Comparison of ENCODE assay signal across 8 cellular contexts in the genomic region with DNA sequence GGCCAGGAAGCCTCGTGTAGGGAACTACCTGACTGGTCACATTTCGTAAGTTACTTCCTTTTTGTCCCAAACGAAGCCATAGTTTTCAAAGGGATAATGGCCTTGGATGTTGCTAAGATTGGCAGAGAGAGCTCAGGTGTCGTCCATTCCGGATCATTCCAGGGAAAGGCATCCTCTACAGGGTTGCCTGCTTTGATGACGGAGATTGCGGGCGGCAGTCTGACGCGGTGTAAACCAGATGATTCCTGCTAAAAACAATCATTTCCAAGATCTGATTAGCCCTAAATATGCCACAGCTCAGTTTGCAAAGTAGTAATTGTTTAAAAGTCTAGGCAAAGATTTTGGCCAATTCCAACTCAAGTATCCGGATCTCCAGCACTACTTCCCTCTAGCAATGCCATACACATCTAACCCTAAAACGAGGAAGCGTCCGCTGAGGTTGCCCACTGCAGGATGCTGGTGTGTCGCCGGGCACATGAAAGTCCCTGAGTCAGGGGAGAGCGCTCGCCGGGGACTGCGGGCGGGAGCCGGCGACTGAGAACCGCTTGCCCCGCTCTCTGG. TPM values are rescaled to one million over a fixed set of nuclear protein-coding genes. Genes with fewer than 3 reads are reported as not detected.
DNase-seq lines count a peak whose midpoint lies in the region; ATAC-seq, FAIRE-seq and TF ChIP-seq lines count a peak whose summit lies in the region.

No MANE protein-coding gene starts in this region.

- peak overlapping the region; percentile 69 for H3K4me3 ChIP-seq in AG09309 (ENCODE audit: control insufficient read depth, low read depth, low read length)
- peak overlapping the region; percentile 64 for H3K4me3 ChIP-seq in fibroblast of villous mesenchyme (ENCODE audit: low read depth, low read length)
- peak overlapping the region; percentile 63 for H3K4me3 ChIP-seq in retinal pigment epithelial cell (ENCODE audit: low read length)

- ATAC-seq in SK-N-SH treated with all-trans-retinoic acid at 6 μM for 48 hours (peak; percentile 8), GM18858 (IDR thresholded peaks at IDR 0.05; ENCODE audit: unreplicated experiment) (no peak)

- DNase-seq in AG09309 (ENCODE audit: low read depth) (no peak), H54 (ENCODE audit: insufficient read length, low spot score) (peak; percentile 13), fibroblast of villous mesenchyme (ENCODE audit: low read depth) (no peak), retinal pigment epithelial cell (ENCODE audit: low read depth) (no peak)
- DNase-seq in stimulated activated CD4-positive, alpha-beta T cell treated with anti-CD3 and anti-CD28 coated beads, Interleukin-15, amount 100 ng/mL, for 24 hours, result no peak
- DNase-seq in activated CD8-positive, alpha-beta memory T cell treated with anti-CD3 and anti-CD28 coated beads, Interleukin-2, amount 50 U/mL, for 4 hours, result no peak

- TF ChIP-seq POLR2A in H54 (IDR thresholded peaks at IDR 0.05; ENCODE audit: low read depth, low read length), result peak; percentile 35; the same call in 1 of the 2 replicates

- FAIRE-seq in H54 (lab: Jason Lieb, UNC), result no peak

- TF ChIP-seq CTCF in AG09309 (IDR thresholded peaks at IDR 0.05; ENCODE audit: control insufficient read depth, insufficient read depth, low read depth, low read length, missing control alignments) (no peak), fibroblast of villous mesenchyme (IDR thresholded peaks at IDR 0.05; ENCODE audit: insufficient read depth, low read depth, low read length) (no peak), retinal pigment epithelial cell (conservative IDR thresholded peaks at IDR 0.05; ENCODE audit: low read depth, low read length) (no peak)

TF ChIP-seq in SK-N-SH treated with all-trans-retinoic acid at 6 μM for 48 hours, 23 proteins besides CTCF, POLR2A, EP300 and RAD21:
- TF ChIP-seq TOX (CRISPR knock-in tag; IDR thresholded peaks at IDR 0.05; ENCODE audit: borderline replicate concordance), result no peak
- no peak for TF ChIP-seq ARNTL (CRISPR knock-in tag; IDR thresholded peaks at IDR 0.05; ENCODE audit: borderline replicate concordance, low read depth)
- no peak for TF ChIP-seq TCF4 (CRISPR knock-in tag; IDR thresholded peaks at IDR 0.05; ENCODE audit: borderline replicate concordance)
- TF ChIP-seq ZFP30 (CRISPR knock-in tag; IDR thresholded peaks at IDR 0.05), result no peak
- TF ChIP-seq, protein P1, sequence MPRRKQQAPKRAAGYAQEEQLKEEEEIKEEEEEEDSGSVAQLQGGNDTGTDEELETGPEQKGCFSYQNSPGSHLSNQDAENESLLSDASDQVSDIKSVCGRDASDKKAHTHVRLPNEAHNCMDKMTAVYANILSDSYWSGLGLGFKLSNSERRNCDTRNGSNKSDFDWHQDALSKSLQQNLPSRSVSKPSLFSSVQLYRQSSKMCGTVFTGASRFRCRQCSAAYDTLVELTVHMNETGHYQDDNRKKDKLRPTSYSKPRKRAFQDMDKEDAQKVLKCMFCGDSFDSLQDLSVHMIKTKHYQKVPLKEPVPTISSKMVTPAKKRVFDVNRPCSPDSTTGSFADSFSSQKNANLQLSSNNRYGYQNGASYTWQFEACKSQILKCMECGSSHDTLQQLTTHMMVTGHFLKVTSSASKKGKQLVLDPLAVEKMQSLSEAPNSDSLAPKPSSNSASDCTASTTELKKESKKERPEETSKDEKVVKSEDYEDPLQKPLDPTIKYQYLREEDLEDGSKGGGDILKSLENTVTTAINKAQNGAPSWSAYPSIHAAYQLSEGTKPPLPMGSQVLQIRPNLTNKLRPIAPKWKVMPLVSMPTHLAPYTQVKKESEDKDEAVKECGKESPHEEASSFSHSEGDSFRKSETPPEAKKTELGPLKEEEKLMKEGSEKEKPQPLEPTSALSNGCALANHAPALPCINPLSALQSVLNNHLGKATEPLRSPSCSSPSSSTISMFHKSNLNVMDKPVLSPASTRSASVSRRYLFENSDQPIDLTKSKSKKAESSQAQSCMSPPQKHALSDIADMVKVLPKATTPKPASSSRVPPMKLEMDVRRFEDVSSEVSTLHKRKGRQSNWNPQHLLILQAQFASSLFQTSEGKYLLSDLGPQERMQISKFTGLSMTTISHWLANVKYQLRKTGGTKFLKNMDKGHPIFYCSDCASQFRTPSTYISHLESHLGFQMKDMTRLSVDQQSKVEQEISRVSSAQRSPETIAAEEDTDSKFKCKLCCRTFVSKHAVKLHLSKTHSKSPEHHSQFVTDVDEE (CRISPR knock-in tag; IDR thresholded peaks at IDR 0.05), result no peak
- TF ChIP-seq, protein P2, sequence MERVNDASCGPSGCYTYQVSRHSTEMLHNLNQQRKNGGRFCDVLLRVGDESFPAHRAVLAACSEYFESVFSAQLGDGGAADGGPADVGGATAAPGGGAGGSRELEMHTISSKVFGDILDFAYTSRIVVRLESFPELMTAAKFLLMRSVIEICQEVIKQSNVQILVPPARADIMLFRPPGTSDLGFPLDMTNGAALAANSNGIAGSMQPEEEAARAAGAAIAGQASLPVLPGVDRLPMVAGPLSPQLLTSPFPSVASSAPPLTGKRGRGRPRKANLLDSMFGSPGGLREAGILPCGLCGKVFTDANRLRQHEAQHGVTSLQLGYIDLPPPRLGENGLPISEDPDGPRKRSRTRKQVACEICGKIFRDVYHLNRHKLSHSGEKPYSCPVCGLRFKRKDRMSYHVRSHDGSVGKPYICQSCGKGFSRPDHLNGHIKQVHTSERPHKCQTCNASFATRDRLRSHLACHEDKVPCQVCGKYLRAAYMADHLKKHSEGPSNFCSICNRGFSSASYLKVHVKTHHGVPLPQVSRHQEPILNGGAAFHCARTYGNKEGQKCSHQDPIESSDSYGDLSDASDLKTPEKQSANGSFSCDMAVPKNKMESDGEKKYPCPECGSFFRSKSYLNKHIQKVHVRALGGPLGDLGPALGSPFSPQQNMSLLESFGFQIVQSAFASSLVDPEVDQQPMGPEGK (CRISPR knock-in tag; IDR thresholded peaks at IDR 0.05; ENCODE audit: borderline replicate concordance), result no peak
- TF ChIP-seq ZC3H10 (CRISPR knock-in tag; IDR thresholded peaks at IDR 0.05), result no peak
- no peak for TF ChIP-seq OSR1 (CRISPR knock-in tag; IDR thresholded peaks at IDR 0.05)
- no peak for TF ChIP-seq ZNF70 (CRISPR knock-in tag; IDR thresholded peaks at IDR 0.05)
- TF ChIP-seq POU6F1 (CRISPR knock-in tag; IDR thresholded peaks at IDR 0.05; ENCODE audit: borderline replicate concordance, low read depth), result no peak
TF ChIP-seq in SK-N-SH treated with all-trans-retinoic acid at 6 μM for 48 hours: peak in this region for 0.

RNA-seq across cellular contexts. Expression of gene MALT1, which starts 0.6 kb away (rescaled TPM):
- 32.9 and 85.1 TPM in 2 replicates for total RNA-seq in fibroblast of villous mesenchyme

RNA-seq across cellular contexts. Expression of gene ALPK2, which starts 41.8 kb away (rescaled TPM):
- total RNA-seq in fibroblast of villous mesenchyme, result 158 and 237 TPM in 2 replicates
